In the genomic region with DNA sequence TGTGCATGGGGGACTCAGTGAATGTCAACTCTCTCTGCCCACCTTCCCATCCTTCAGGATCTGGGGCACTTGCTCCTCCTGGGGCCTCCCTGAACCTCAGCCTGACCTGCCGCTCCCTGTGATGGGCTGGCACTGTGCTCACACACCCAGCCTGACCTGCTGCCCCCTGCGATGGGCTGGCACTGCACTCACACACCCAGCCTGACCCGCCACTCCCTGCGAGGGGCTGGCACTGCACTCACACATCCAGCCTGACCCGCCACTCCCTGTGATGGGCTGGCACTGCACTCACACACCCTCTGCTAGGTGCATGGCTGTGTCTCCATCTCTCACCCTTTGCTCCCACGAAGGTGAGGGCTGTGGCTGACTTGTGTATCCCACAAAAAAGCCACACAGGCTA, we compare ENCODE assay signal across 26 cellular contexts.
"Had no signal": no experiment of that assay in that cellular context is flagged by ENCODE, and none has a peak within 500 bp of the region (broad histone marks: within the 10 kb centered on the region; RNA-seq: fewer than 3 reads in every experiment).

No MANE protein-coding gene starts in this region.

- H3K27me3 ChIP-seq: colonic mucosa, esophagus muscularis mucosa, tibial nerve, upper lobe of left lung, uterus had no signal

- H3K79me2 ChIP-seq: parathyroid adenoma had no signal

- H3K9ac ChIP-seq: parathyroid adenoma had no signal

- H3K4me1 ChIP-seq: colonic mucosa, foreskin keratinocyte had no signal

- FAIRE-seq: islet of Langerhans had no signal

- ATAC-seq: foreskin keratinocyte; heart right ventricle; left lobe of liver; naive thymus-derived CD8-positive, alpha-beta T cell; right cardiac atrium; stimulated activated naive B cell treated with anti-CD40 and anti-IgM and Interleukin-4, amounts not matched to agents 10 μg/mL and 1 μg/mL and 100 μg/mL, for 72 hours had no signal

- H3K36me3 ChIP-seq: colonic mucosa, heart right ventricle, neutrophil, prostate gland, upper lobe of left lung, uterus had no signal

- H3K9me3 ChIP-seq: colonic mucosa, esophagus muscularis mucosa, neutrophil, prostate gland, thoracic aorta, uterus had no signal

- H2AFZ ChIP-seq: parathyroid adenoma had no signal

- H3K27ac ChIP-seq: colonic mucosa, epithelial cell of prostate, esophagus muscularis mucosa, foreskin keratinocyte, heart right ventricle, neutrophil, parathyroid adenoma, prostate gland, skin epidermis, thoracic aorta, tibial nerve, upper lobe of left lung, uterus had no signal

- H3K4me3 ChIP-seq: colonic mucosa, esophagus muscularis mucosa, heart right ventricle, prostate gland, skin epidermis, thoracic aorta, tibial nerve, upper lobe of left lung, uterus had no signal

- DNase-seq: colonic mucosa; effector CD8-positive, alpha-beta T cell; endodermal cell; foreskin keratinocyte; glutamatergic neuron; heart right ventricle; hippocampal formation; mesendoderm; midbrain; naive thymus-derived CD8-positive, alpha-beta T cell; stimulated activated CD4-positive, alpha-beta T cell treated with anti-CD3 and anti-CD28 coated beads, Interleukin-15, amount 100 ng/mL, for 24 hours; stimulated activated CD4-positive, alpha-beta T cell treated with anti-CD3 and anti-CD28 coated beads, Interleukin-2, amount 100 ng/mL, for 48 hours; stimulated activated naive B cell treated with anti-CD40 and anti-IgM and Interleukin-4, amounts not matched to agents 10 μg/mL and 1 μg/mL and 100 μg/mL, for 72 hours; upper lobe of left lung; uterus had no signal
